In genomic region chr12:14770495-14771313, GRCh38 we compare ENCODE assay signal across 8 cellular contexts. TPM values are rescaled to one million over a fixed set of nuclear protein-coding genes. Genes with fewer than 3 reads are reported as not detected.
DNase-seq lines count a peak whose midpoint lies in the region; ATAC-seq and TF ChIP-seq lines count a peak whose summit lies in the region.

No MANE protein-coding gene starts in this region.

- TF ChIP-seq CTCF in BJ (IDR thresholded peaks at IDR 0.05; ENCODE audit: insufficient read depth, low read depth, low read length): no peak
- no peak for TF ChIP-seq CTCF in lower lobe of right lung (IDR thresholded peaks at IDR 0.05)

- H3K27ac ChIP-seq in lower lobe of right lung: peak overlapping the region; percentile 98

- intact Hi-C loops in lower lobe of right lung (cut with DNase I): no loop called here

- POLR2A ChIA-PET in BJ (lab: Charles Lee): interaction anchor here (0.6 to 1.5 kb wide), 4 partner anchors 15 to 804 kb away, joined by 3 to 10 read pairs (median 3); partner anchors contain the start of genes C12orf60 and WBP11
- POLR2A ChIA-PET in activated CD4-positive, alpha-beta memory T cell treated with anti-CD3 and anti-CD28 coated beads, Interleukin-2, amount 10 ng/mL, durations not matched to agents 7 days and 5 days (lab: Charles Lee): interaction anchor here (0.6 to 7.9 kb wide), 56 partner anchors 9 to 1139 kb away, joined by 3 to 177 read pairs (median 4); partner anchors contain the start of genes ARHGDIB, ATF7IP, C12orf60 and ERP27

- CTCF ChIA-PET in BJ (lab: Yijun Ruan, JAX): interaction anchor here (0.5 to 3.3 kb wide), 14 partner anchors 9 to 356 kb away, joined by 3 to 15 read pairs (median 4); partner anchors contain the start of genes C12orf60 and WBP11
- CTCF ChIA-PET in activated CD4-positive, alpha-beta memory T cell treated with anti-CD3 and anti-CD28 coated beads, Interleukin-2, amount 10 ng/mL, durations not matched to agents 7 days and 5 days (lab: Charles Lee): interaction anchor here (0.7 to 3.1 kb wide), 19 partner anchors 10 to 451 kb away, joined by 3 to 50 read pairs (median 4); partner anchors contain the start of genes ARHGDIB, ATF7IP, C12orf60 and RERG

- peak overlapping the region; percentile 90 for H3K4me3 Mint-ChIP-seq in activated CD4-positive, alpha-beta memory T cell treated with anti-CD3 and anti-CD28 coated beads, Interleukin-2, amount 10 ng/mL, durations not matched to agents 7 days and 5 days

- H3K4me1 Mint-ChIP-seq in activated CD4-positive, alpha-beta memory T cell treated with anti-CD3 and anti-CD28 coated beads, Interleukin-2, amount 10 ng/mL, durations not matched to agents 7 days and 5 days: peaks cover 52% of the 10 kb centered on the region

- H3K4me1 ChIP-seq in lower lobe of right lung: peaks cover 22% of the 10 kb centered on the region

- H3K9me3 Mint-ChIP-seq in activated CD4-positive, alpha-beta memory T cell treated with anti-CD3 and anti-CD28 coated beads, Interleukin-2, amount 10 ng/mL, durations not matched to agents 7 days and 5 days: peaks cover 3% of the 10 kb centered on the region

- DNase-seq in BJ (ENCODE audit: low read depth): peak; percentile 85
- peak; percentile 87 for DNase-seq in NCI-H774 (lab: John Stamatoyannopoulos, UW)
- DNase-seq in activated CD4-positive, alpha-beta memory T cell treated with anti-CD3 and anti-CD28 coated beads, Interleukin-2, amount 10 ng/mL, durations not matched to agents 7 days and 5 days: peak; percentile 97
- DNase-seq in effector CD4-positive, alpha-beta T cell: peak; percentile 91
- DNase-seq in lower lobe of right lung: peak; percentile 92
- DNase-seq in stimulated activated CD4-positive, alpha-beta T cell treated with anti-CD3 and anti-CD28 coated beads, TNF-alpha, amount 100 ng/mL, for 1 hour (ENCODE audit: low read depth in 3 of 3, low spot score in 1 of 3): peak; percentile 84 to 92 (median 88)

- peaks cover 68% of the 10 kb centered on the region for H3K36me3 Mint-ChIP-seq in activated CD4-positive, alpha-beta memory T cell treated with anti-CD3 and anti-CD28 coated beads, Interleukin-2, amount 10 ng/mL, durations not matched to agents 7 days and 5 days (ENCODE audit: low read depth)

- peak overlapping the region; percentile 75 for H3K4me3 ChIP-seq in BJ (ENCODE audit: low read depth, low read length)
- peak overlapping the region; percentile 83 for H3K4me3 ChIP-seq in lower lobe of right lung

- H3K36me3 ChIP-seq in BJ (ENCODE audit: control insufficient read depth, insufficient read depth, low read length) (no peaks in the 10 kb centered on the region; the same call in 1 of the 2 replicates), lower lobe of right lung (no peaks in the 10 kb centered on the region)

- H3K27ac Mint-ChIP-seq in activated CD4-positive, alpha-beta memory T cell treated with anti-CD3 and anti-CD28 coated beads, Interleukin-2, amount 10 ng/mL, durations not matched to agents 7 days and 5 days: peak overlapping the region; percentile 98

- H3K27me3 ChIP-seq in BJ (ENCODE audit: control insufficient read depth, insufficient read depth, low read length): no peaks in the 10 kb centered on the region
- H3K27me3 ChIP-seq in lower lobe of right lung (ENCODE audit: low read depth): no peaks in the 10 kb centered on the region

- ATAC-seq in GM19372 (IDR thresholded peaks at IDR 0.05; ENCODE audit: low read depth, unreplicated experiment): peak; percentile 16
- peak; percentile 18 for ATAC-seq in HG03521 (IDR thresholded peaks at IDR 0.05; ENCODE audit: unreplicated experiment)
- ATAC-seq in lower lobe of right lung: peak; percentile 79 to 85

- H3K9me3 ChIP-seq in lower lobe of right lung: no peaks in the 10 kb centered on the region

- H3K27me3 Mint-ChIP-seq in activated CD4-positive, alpha-beta memory T cell treated with anti-CD3 and anti-CD28 coated beads, Interleukin-2, amount 10 ng/mL, durations not matched to agents 7 days and 5 days: no peaks in the 10 kb centered on the region

RNA-seq across cellular contexts. Expression of gene WBP11, which starts 32.6 kb away (rescaled TPM):
- polyA plus RNA-seq in BJ (2011; rRNA removed): 12.3 and 12.8 TPM in 2 replicates
- 4.4 and 8.5 TPM in 2 replicates for polyA minus RNA-seq in BJ (2011; rRNA and poly(A)+ RNA removed)
- 10 to 100 TPM; 91.1 to 92.7 TPM for total RNA-seq in activated CD4-positive, alpha-beta memory T cell treated with anti-CD3 and anti-CD28 coated beads, Interleukin-2, amount 10 ng/mL, durations not matched to agents 7 days and 5 days
- total RNA-seq in lower lobe of right lung: 49.3 TPM

RNA-seq across cellular contexts. Expression of gene C12orf60, which starts 32.8 kb away (rescaled TPM):
- polyA plus RNA-seq in BJ (2011; rRNA removed): 0.71 and 1.3 TPM in 2 replicates
- polyA minus RNA-seq in BJ (2011; rRNA and poly(A)+ RNA removed): 0.62 TPM in 1 of 2 replicates, not detected in the other
- 1 to 10 TPM; 2.0 to 2.4 TPM for total RNA-seq in activated CD4-positive, alpha-beta memory T cell treated with anti-CD3 and anti-CD28 coated beads, Interleukin-2, amount 10 ng/mL, durations not matched to agents 7 days and 5 days
- total RNA-seq in lower lobe of right lung: 0.77 TPM

RNA-seq across cellular contexts. Expression of gene SMCO3, which starts 43.3 kb away (rescaled TPM):
- 0.45 and 1.2 TPM in 2 replicates for polyA plus RNA-seq in BJ (2011; rRNA removed)
- 0.15 and 0.52 TPM in 2 replicates for polyA minus RNA-seq in BJ (2011; rRNA and poly(A)+ RNA removed)
- not detected for total RNA-seq in activated CD4-positive, alpha-beta memory T cell treated with anti-CD3 and anti-CD28 coated beads, Interleukin-2, amount 10 ng/mL, durations not matched to agents 7 days and 5 days
- 0.68 TPM for total RNA-seq in lower lobe of right lung

Comparison
In these comparisons a context has a peak if more than half of its experiments do, and no peak if none do; other contexts are left out.
1. Peak in every context shown above with its lines: DNase-seq, ATAC-seq, H3K4me3 ChIP-seq and H3K27ac ChIP-seq.
2. ATAC-seq: peak in every context shown above with its lines; median percentile 82 in lower lobe of right lung; 18 in HG03521; 16 in GM19372.